Comparison of ENCODE assay signal across 8 cellular contexts in the genomic region with DNA sequence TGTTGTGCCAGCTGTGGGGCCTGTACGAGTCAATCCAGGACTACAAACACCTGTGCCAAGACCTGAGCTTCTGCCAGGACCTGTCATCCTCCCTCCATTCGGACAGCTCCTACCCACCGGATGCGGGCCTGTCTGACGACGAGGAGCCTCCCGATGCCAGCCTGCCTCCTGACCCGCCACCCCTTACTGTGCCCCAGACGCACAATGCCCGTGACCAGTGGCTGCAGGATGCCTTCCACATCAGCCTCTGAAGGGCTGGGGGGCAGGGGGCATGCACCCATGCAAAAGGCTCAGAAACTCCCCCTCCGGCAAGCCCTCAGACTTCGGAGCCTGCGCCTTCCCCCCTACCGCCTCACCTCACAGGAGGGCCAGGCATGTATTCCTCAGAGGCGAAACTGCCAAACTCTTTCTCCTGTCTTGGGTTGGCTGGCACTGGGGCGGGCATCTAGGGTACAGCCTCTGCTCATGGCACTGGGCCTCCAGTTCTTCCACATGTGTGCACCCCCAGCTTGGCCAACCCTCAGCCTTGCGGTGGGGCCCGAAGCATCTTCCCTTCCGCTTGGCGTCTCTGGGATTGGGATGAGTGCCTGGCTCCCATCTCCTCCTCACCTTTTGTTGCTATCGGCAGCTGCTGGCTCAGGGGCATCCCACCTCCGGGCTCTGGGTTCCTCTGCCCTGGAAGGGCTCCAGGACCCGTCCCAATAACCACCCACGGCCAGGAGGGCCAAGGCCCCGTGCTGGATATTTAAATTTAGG. TPM values are rescaled to one million over a fixed set of nuclear protein-coding genes. Genes with fewer than 3 reads are reported as not detected.
A peak's percentile ranks its signal among the peaks of the same experiment; 100 is the strongest.
DNase-seq lines count a peak whose midpoint lies in the region; ATAC-seq and TF ChIP-seq lines count a peak whose summit lies in the region.

No MANE protein-coding gene starts in this region.

- H3K36me3 ChIP-seq in heart left ventricle (peaks cover 0 to 7% (median 0%) of the 10 kb centered on the region in 9 donors), brain microvascular endothelial cell (replicated peaks) (peaks cover 3% of the 10 kb centered on the region), aorta (ENCODE audit: control insufficient read depth in 1 of 2, insufficient read depth in 2 of 2, low read length in 1 of 2) (no peaks in the 10 kb centered on the region)

- H3K9me3 ChIP-seq in heart left ventricle (no peaks in the 10 kb centered on the region), aorta (ENCODE audit: control insufficient read depth, low read length) (no peaks in the 10 kb centered on the region)

- peak overlapping the region; percentile 76 for H3K27ac Mint-ChIP-seq in mesothelial cell of epicardium

- peaks cover 9% of the 10 kb centered on the region for H3K27me3 Mint-ChIP-seq in mesothelial cell of epicardium (ENCODE audit: low read depth)

- H3K4me1 ChIP-seq in heart left ventricle: peaks cover 17 to 89% (median 72%) of the 10 kb centered on the region in 12 donors
- H3K4me1 ChIP-seq in aorta (ENCODE audit: control insufficient read depth in 1 of 2, insufficient read depth in 2 of 2, low read length in 2 of 2): no peaks in the 10 kb centered on the region

- intact Hi-C loops in heart left ventricle (cut with DNase I) (loop anchor here in 5 of 10 donors (1.0 to 5.0 kb wide), 8 partner anchors 15 to 151 kb away; partner anchors contain the start of genes MAP3K11 (in 3 of the 5), NEAT1 (in 1 of the 5), PCNX3 (in 1 of the 5) and RELA (in 1 of the 5)), Right ventricle myocardium superior (cut with DNase I) (loop anchor here (5.0 kb wide), 1 partner anchor 34 kb away; no protein-coding TSS in a partner anchor), aorta (cut with DNase I) (loop anchor here in 1 of 2 donors (1.0 to 2.0 kb wide), 3 partner anchors 15 to 33 kb away; partner anchors contain the start of gene LTBP3)

- no peak for TF ChIP-seq CTCF in heart left ventricle (IDR thresholded peaks at IDR 0.05)
- TF ChIP-seq CTCF in brain microvascular endothelial cell (IDR thresholded peaks at IDR 0.05; ENCODE audit: low read depth, low read length, missing control alignments): no peak
- TF ChIP-seq CTCF in mesothelial cell of epicardium (IDR thresholded peaks at IDR 0.05; ENCODE audit: unreplicated experiment): no peak

- no peaks in the 10 kb centered on the region for H3K9me3 Mint-ChIP-seq in mesothelial cell of epicardium

- H3K36me3 Mint-ChIP-seq in mesothelial cell of epicardium: no peaks in the 10 kb centered on the region

- H3K4me1 Mint-ChIP-seq in mesothelial cell of epicardium: peaks cover 61% of the 10 kb centered on the region

- TF ChIP-seq POLR2A in heart left ventricle (IDR thresholded peaks at IDR 0.05): no peak

- ATAC-seq in heart left ventricle (no peak), Right ventricle myocardium superior (ENCODE audit: poor library complexity) (no peak), aorta (ENCODE audit: low FRiP score) (no peak), HG03457 (IDR thresholded peaks at IDR 0.05; ENCODE audit: unreplicated experiment) (no peak), HG03095 (IDR thresholded peaks at IDR 0.05; ENCODE audit: unreplicated experiment) (no peak)

- H3K27me3 ChIP-seq in heart left ventricle (peaks cover 0 to 6% (median 0%) of the 10 kb centered on the region in 9 donors), brain microvascular endothelial cell (replicated peaks) (no peaks in the 10 kb centered on the region), aorta (ENCODE audit: control insufficient read depth in 1 of 2, insufficient read depth in 2 of 2, low read length in 1 of 2) (no peaks in the 10 kb centered on the region)

- DNase-seq in heart left ventricle: peak in 2 of 5 donors; percentile 38 to 51
- DNase-seq in Right ventricle myocardium superior: no peak
- no peak for DNase-seq in brain microvascular endothelial cell
- DNase-seq in mesothelial cell of epicardium (ENCODE audit: low spot score in 2 of 2, unreplicated experiment in 2 of 2): no peak
- DNase-seq in aorta: peak in 1 of 2 donors; percentile 73
- no peak for DNase-seq in COR-L47 (lab: John Stamatoyannopoulos, UW)

- WGBS in heart left ventricle, 4 donors: 21 to 32% (median 27%) methylated on average over 19 to 25 of the region's 25 CpGs
- WGBS in aorta, 2 donors: 3 to 6% methylated on average over 25 of the region's 25 CpGs

- H3K27ac ChIP-seq in heart left ventricle (peak overlapping the region; percentile 89 to 99 (median 96)), brain microvascular endothelial cell (peak overlapping the region; percentile 12), aorta (ENCODE audit: low read depth in 1 of 2, low read length in 2 of 2) (peak overlapping the region in 1 of 2 donors; percentile 26)

- in situ Hi-C loops in brain microvascular endothelial cell (cut with HindIII; ENCODE audit: low pct_ligation_motif_present, low sequenced_read_pairs): no loop called here

- H3K4me3 ChIP-seq in heart left ventricle (peak overlapping the region; percentile 9 to 96 (median 78)), brain microvascular endothelial cell (ENCODE audit: low read depth, low read length) (peak overlapping the region; percentile 73), aorta (ENCODE audit: low read length in 2 of 2) (peak overlapping the region; percentile 76 to 79)

- peak overlapping the region; percentile 74 for H3K4me3 Mint-ChIP-seq in mesothelial cell of epicardium

RNA-seq across cellular contexts. Expression of gene FAM89B, which starts 1.2 kb away (rescaled TPM):
- total RNA-seq in heart left ventricle (10 to 100 TPM; 25.8 to 87.9 (median 38.4) TPM), Right ventricle myocardium superior (36.1 TPM), mesothelial cell of epicardium (56.7 to 61.5 TPM (median 57.6 TPM) in 3 replicates), aorta (10 to 100 TPM; 49.5 to 64.3 TPM)
- polyA plus RNA-seq in heart left ventricle (10 to 100 TPM; 46.6 to 50.0 TPM), aorta (10 to 100 TPM; 67.5 to 83.4 TPM)

RNA-seq across cellular contexts. Expression of gene EHBP1L1, which starts 2.3 kb away (rescaled TPM):
- total RNA-seq in heart left ventricle (100 to 1,000 TPM in 3 of 9 donors, 10 to 100 TPM in 6; 37.4 to 144 (median 80.9) TPM), Right ventricle myocardium superior (44.9 TPM), mesothelial cell of epicardium (30.4 to 35.2 TPM (median 33.8 TPM) in 3 replicates), aorta (100 to 1,000 TPM; 235 to 266 TPM)
- polyA plus RNA-seq in heart left ventricle (10 to 100 TPM; 52.3 to 71.4 TPM), aorta (100 to 1,000 TPM in 1 of 2 donors, 10 to 100 TPM in 1; 53.2 to 316 TPM)

RNA-seq across cellular contexts. Expression of gene ZNRD2, which starts 3.3 kb away (rescaled TPM):
- total RNA-seq in heart left ventricle (10 to 100 TPM; 23.2 to 63.6 (median 33.9) TPM), Right ventricle myocardium superior (23.2 TPM), mesothelial cell of epicardium (23.1 to 27.8 TPM (median 27.4 TPM) in 3 replicates), aorta (10 to 100 TPM; 21.7 to 29.3 TPM)
- polyA plus RNA-seq in heart left ventricle (100 to 1,000 TPM in 1 of 2 donors, 10 to 100 TPM in 1; 49.7 to 101 TPM), aorta (10 to 100 TPM; 37.1 to 42.5 TPM)

RNA-seq across cellular contexts. Expression of gene LTBP3, which starts 15.4 kb away (rescaled TPM):
- 100 to 1,000 TPM in 1 of 9 donors, 10 to 100 TPM in 8; 51.4 to 125 (median 88.9) TPM for total RNA-seq in heart left ventricle
- 10 to 100 TPM; 26.3 to 36.3 TPM for polyA plus RNA-seq in heart left ventricle
- total RNA-seq in Right ventricle myocardium superior: 73.4 TPM
- 314 to 333 TPM (median 318 TPM) in 3 replicates for total RNA-seq in mesothelial cell of epicardium
- total RNA-seq in aorta: 100 to 1,000 TPM; 280 to 473 TPM
- 100 to 1,000 TPM in 1 of 2 donors, 10 to 100 TPM in 1; 40.1 to 467 TPM for polyA plus RNA-seq in aorta

RNA-seq across cellular contexts. Expression of gene KCNK7, which starts 22.0 kb away (rescaled TPM):
- under 1 TPM in 7 of 9 donors, not detected in 2; 0.18 to 0.75 (median 0.41) TPM for total RNA-seq in heart left ventricle
- polyA plus RNA-seq in heart left ventricle: 1 to 10 TPM in 1 of 2 donors, under 1 TPM in 1; 0.42 to 1.6 TPM
- 0.81 TPM for total RNA-seq in Right ventricle myocardium superior
- total RNA-seq in mesothelial cell of epicardium: 0.95 to 2.4 TPM (median 1.7 TPM) in 3 replicates
- 1 to 10 TPM in 1 of 2 donors, under 1 TPM in 1; 0.93 to 1.3 TPM for total RNA-seq in aorta
- 1 to 10 TPM in 1 of 2 donors, not detected in 1; 7.3 TPM for polyA plus RNA-seq in aorta
